In the genomic region with DNA sequence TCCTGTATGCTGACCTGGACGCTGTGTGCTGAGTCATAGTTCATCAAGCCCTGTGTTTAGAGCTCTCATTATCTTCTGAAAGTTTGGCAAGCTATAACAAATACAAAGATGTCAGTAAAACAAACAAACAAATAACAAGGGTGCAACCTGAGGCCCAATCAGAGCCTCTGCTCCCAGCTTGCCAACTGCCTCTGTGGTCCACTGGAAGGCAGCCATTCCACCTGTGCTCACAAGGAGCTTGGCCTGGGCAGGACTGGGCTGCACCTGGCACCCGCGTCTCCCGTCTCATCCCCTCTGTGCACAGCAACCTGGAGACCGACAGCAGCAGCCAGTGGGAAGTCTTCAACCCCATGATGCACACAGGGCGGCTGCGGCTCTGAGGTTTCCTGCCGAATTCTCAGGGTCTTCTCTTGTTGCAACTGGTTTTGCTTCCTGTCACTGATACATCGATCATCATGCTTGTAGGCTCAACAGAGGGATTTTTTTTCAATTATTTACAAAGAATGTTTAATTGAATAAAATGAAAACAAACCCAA, we compare ENCODE assay signal across 26 cellular contexts.
A peak's percentile ranks its signal among the peaks of the same experiment; 100 is the strongest.
DNase-seq lines count a peak whose midpoint lies in the region; ATAC-seq and TF ChIP-seq lines count a peak whose summit lies in the region.
"Had no signal": no experiment of that assay in that cellular context is flagged by ENCODE, and none has a peak within 500 bp of the region (broad histone marks: within the 10 kb centered on the region; RNA-seq: fewer than 3 reads in every experiment).

No MANE protein-coding gene starts in this region.

- H3K4me3 Mint-ChIP-seq in chondrocyte (ENCODE audit: unreplicated experiment): no peak overlapping the region
- no peak overlapping the region for H3K4me3 Mint-ChIP-seq in activated T-cell treated with anti-CD3 and anti-CD28 coated beads, Interleukin-2, amount 50 U/mL, for 24 hours
- H3K4me3 Mint-ChIP-seq: activated naive CD8-positive, alpha-beta T cell; activated T-helper 17 cell treated with anti-CD3 and anti-CD28 coated beads, Interleukin-2, amount 50 U/mL, for 72 hours; CD8-positive, alpha-beta T cell; H9; nephron had no signal

- DNase-seq in NCI-H1417 (lab: John Stamatoyannopoulos, UW): peak in 2 of 3 experiments; percentile 41 to 62
- DNase-seq in NCI-H1417 treated with DMSO at 0.1 percent for 48 hours (lab: John Stamatoyannopoulos, UW): no peak
- peak; percentile 75 for DNase-seq in NCI-H1105 (lab: John Stamatoyannopoulos, UW)
- DNase-seq in NCI-H748 (lab: John Stamatoyannopoulos, UW; ENCODE audit: unreplicated experiment): peak; percentile 81
- peak; percentile 76 for DNase-seq in chondrocyte (ENCODE audit: low spot score)
- DNase-seq in NCI-H2227 treated with DMSO at 0.1 percent for 48 hours (lab: John Stamatoyannopoulos, UW): no peak
- DNase-seq in activated T-cell treated with anti-CD3 and anti-CD28 coated beads, Interleukin-2, amount 50 U/mL, for 24 hours: no peak
- DNase-seq: activated CD4-positive, alpha-beta T cell treated with anti-CD3 and anti-CD28 coated beads, Interleukin-2, amount 50 U/mL, for 1 hour; activated CD8-positive, alpha-beta memory T cell treated with anti-CD3 and anti-CD28 coated beads, Interleukin-2, amount 50 U/mL, for 4 hours; aorta; glutamatergic neuron; H9; mucosa of descending colon; NCI-H1048; NCI-H2171 treated with DMSO at 0.1 percent for 48 hours; pancreas; right cardiac atrium; stimulated activated CD4-positive, alpha-beta T cell treated with anti-CD3 and anti-CD28 coated beads, Interleukin-4, amount 100 ng/mL, for 1 hour; stimulated activated naive CD4-positive, alpha-beta T cell had no signal

- H3K27me3 Mint-ChIP-seq in chondrocyte (ENCODE audit: low read depth): peaks cover 2% of the 10 kb centered on the region
- peaks cover 4% of the 10 kb centered on the region for H3K27me3 Mint-ChIP-seq in activated T-cell treated with anti-CD3 and anti-CD28 coated beads, Interleukin-2, amount 50 U/mL, for 24 hours
- H3K27me3 Mint-ChIP-seq: activated naive CD8-positive, alpha-beta T cell had no signal

- H3K36me3 Mint-ChIP-seq in chondrocyte (ENCODE audit: low read depth): peaks cover 7% of the 10 kb centered on the region
- no peaks in the 10 kb centered on the region for H3K36me3 Mint-ChIP-seq in activated T-cell treated with anti-CD3 and anti-CD28 coated beads, Interleukin-2, amount 50 U/mL, for 24 hours (ENCODE audit: low read depth)
- H3K36me3 Mint-ChIP-seq: activated naive CD8-positive, alpha-beta T cell; CD8-positive, alpha-beta T cell had no signal

- ATAC-seq in HG02973 (IDR thresholded peaks at IDR 0.05; ENCODE audit: unreplicated experiment): no peak
- ATAC-seq: activated T-helper 17 cell treated with anti-CD3 and anti-CD28 coated beads, Interleukin-2, amount 50 U/mL, for 72 hours; CD8-positive, alpha-beta T cell; GM12878; mucosa of descending colon; pancreas; right cardiac atrium; SK-N-SH treated with all-trans-retinoic acid at 6 μM for 48 hours had no signal

- H3K4me1 Mint-ChIP-seq in chondrocyte (ENCODE audit: low read depth): no peaks in the 10 kb centered on the region
- peaks cover under 1% of the 10 kb centered on the region for H3K4me1 Mint-ChIP-seq in activated T-cell treated with anti-CD3 and anti-CD28 coated beads, Interleukin-2, amount 50 U/mL, for 24 hours (ENCODE audit: low read depth)
- H3K4me1 Mint-ChIP-seq: activated T-helper 17 cell treated with anti-CD3 and anti-CD28 coated beads, Interleukin-2, amount 50 U/mL, for 72 hours; nephron had no signal

- peaks cover 19% of the 10 kb centered on the region for H3K9me3 Mint-ChIP-seq in chondrocyte (ENCODE audit: low read depth)
- peaks cover 17% of the 10 kb centered on the region for H3K9me3 Mint-ChIP-seq in activated T-cell treated with anti-CD3 and anti-CD28 coated beads, Interleukin-2, amount 50 U/mL, for 24 hours

- no peak overlapping the region for H3K27ac Mint-ChIP-seq in chondrocyte (ENCODE audit: unreplicated experiment)
- H3K27ac Mint-ChIP-seq in activated T-cell treated with anti-CD3 and anti-CD28 coated beads, Interleukin-2, amount 50 U/mL, for 24 hours: no peak overlapping the region
- H3K27ac Mint-ChIP-seq: activated naive CD8-positive, alpha-beta T cell; activated T-helper 17 cell treated with anti-CD3 and anti-CD28 coated beads, Interleukin-2, amount 50 U/mL, for 72 hours; CD8-positive, alpha-beta T cell; H9; nephron had no signal

- no peak for TF ChIP-seq CTCF in chondrocyte (IDR thresholded peaks at IDR 0.05)

Comparison
In these comparisons a context has a peak if more than half of its experiments do, and no peak if none do; other contexts are left out.
1. DNase-seq: peak in NCI-H1417 (2 of 3), NCI-H1105 (single experiment), NCI-H748 (single experiment) and chondrocyte (single experiment); none in NCI-H1417 treated with DMSO at 0.1 percent for 48 hours (single experiment), NCI-H2227 treated with DMSO at 0.1 percent for 48 hours (single experiment) and activated T-cell treated with anti-CD3 and anti-CD28 coated beads, Interleukin-2, amount 50 U/mL, for 24 hours (single experiment).